ENCODE assay signal across 21 cellular contexts in genomic region chr18:51897884-51898283, GRCh38.
DNase-seq lines count a peak whose midpoint lies in the region; ATAC-seq, FAIRE-seq and TF ChIP-seq lines count a peak whose summit lies in the region.
"Had no signal": no experiment of that assay in that cellular context is flagged by ENCODE, and none has a peak within 500 bp of the region (broad histone marks: within the 10 kb centered on the region; RNA-seq: fewer than 3 reads in every experiment).

No MANE protein-coding gene starts in this region.

- H3K4me1 Mint-ChIP-seq in activated CD8-positive, alpha-beta memory T cell treated with anti-CD3 and anti-CD28 coated beads, Interleukin-2, amount 10 ng/mL, durations not matched to agents 7 days and 5 days: no peaks in the 10 kb centered on the region
- H3K4me1 Mint-ChIP-seq: CD8-positive, alpha-beta memory T cell; GM23338 had no signal

- TF ChIP-seq CTCF in bronchial epithelial cell (IDR thresholded peaks at IDR 0.05; ENCODE audit: insufficient read depth, low read length, severe bottlenecking): no peak
- TF ChIP-seq CTCF in mucosa of descending colon (IDR thresholded peaks at IDR 0.05): no peak

- H3K4me3 ChIP-seq in bronchial epithelial cell (ENCODE audit: low read depth, low read length) (no peak overlapping the region), mucosa of descending colon (no peak overlapping the region)
- H3K4me3 ChIP-seq: GM23338 had no signal

- no peak overlapping the region for H3K27ac Mint-ChIP-seq in activated CD8-positive, alpha-beta memory T cell treated with anti-CD3 and anti-CD28 coated beads, Interleukin-2, amount 10 ng/mL, durations not matched to agents 7 days and 5 days
- H3K27ac Mint-ChIP-seq: CD8-positive, alpha-beta memory T cell; GM23338 had no signal

- H3K36me3 ChIP-seq in bronchial epithelial cell (ENCODE audit: control insufficient read depth, insufficient read depth, low read length) (no peaks in the 10 kb centered on the region), mucosa of descending colon (ENCODE audit: low read depth) (no peaks in the 10 kb centered on the region)

- CTCF ChIA-PET in activated CD8-positive, alpha-beta memory T cell treated with anti-CD3 and anti-CD28 coated beads, Interleukin-2, amount 10 ng/mL, durations not matched to agents 7 days and 5 days (lab: Charles Lee): no interaction called here

- H3K4me3 Mint-ChIP-seq in activated CD8-positive, alpha-beta memory T cell treated with anti-CD3 and anti-CD28 coated beads, Interleukin-2, amount 10 ng/mL, durations not matched to agents 7 days and 5 days: no peak overlapping the region
- H3K4me3 Mint-ChIP-seq: CD8-positive, alpha-beta memory T cell; GM23338 had no signal

- no peaks in the 10 kb centered on the region for H3K36me3 Mint-ChIP-seq in activated CD8-positive, alpha-beta memory T cell treated with anti-CD3 and anti-CD28 coated beads, Interleukin-2, amount 10 ng/mL, durations not matched to agents 7 days and 5 days
- H3K36me3 Mint-ChIP-seq: CD8-positive, alpha-beta memory T cell had no signal

- H3K4me1 ChIP-seq in mucosa of descending colon (ENCODE audit: low read depth): no peaks in the 10 kb centered on the region

- H3K27me3 Mint-ChIP-seq in activated CD8-positive, alpha-beta memory T cell treated with anti-CD3 and anti-CD28 coated beads, Interleukin-2, amount 10 ng/mL, durations not matched to agents 7 days and 5 days: no peaks in the 10 kb centered on the region
- H3K27me3 Mint-ChIP-seq: CD8-positive, alpha-beta memory T cell had no signal

- DNase-seq in A172 (ENCODE audit: low spot score) (peak; percentile 25), NCI-H69 (lab: John Stamatoyannopoulos, UW) (peak; percentile 21), bronchial epithelial cell (ENCODE audit: low read depth) (peak; percentile 58), mucosa of descending colon (peak in 1 of 3 donors; percentile 23), KG1 (lab: John Stamatoyannopoulos, UW) (no peak)
- DNase-seq in activated CD8-positive, alpha-beta memory T cell treated with anti-CD3 and anti-CD28 coated beads, Interleukin-2, amount 10 ng/mL, durations not matched to agents 7 days and 5 days: no peak
- DNase-seq: Calu3; CD8-positive, alpha-beta memory T cell; DMS153; HCEC 1CT; NCI-H187; NCI-H2107; NCI-H748 treated with DMSO at 0.1 percent for 48 hours had no signal

- ATAC-seq in mucosa of descending colon (peak; percentile 96), GM21360 (IDR thresholded peaks at IDR 0.05; ENCODE audit: unreplicated experiment) (no peak), HG03469 (IDR thresholded peaks at IDR 0.05; ENCODE audit: unreplicated experiment) (no peak)
- ATAC-seq in activated CD8-positive, alpha-beta memory T cell treated with anti-CD3 and anti-CD28 coated beads, Interleukin-2, amount 10 ng/mL, durations not matched to agents 7 days and 5 days: no peak
- ATAC-seq: GM23338, Panc1, Right ventricle myocardium inferior had no signal

- H3K27me3 ChIP-seq in bronchial epithelial cell (ENCODE audit: control insufficient read depth, insufficient read depth, low read length): peaks cover 2% of the 10 kb centered on the region

- intact Hi-C loops in mucosa of descending colon (cut with DNase I, micrococcal nuclease): no loop called here

- H3K9me3 ChIP-seq in mucosa of descending colon: no peaks in the 10 kb centered on the region

- no peak for FAIRE-seq in bronchial epithelial cell (lab: Jason Lieb, UNC)
- FAIRE-seq: A204.1, GM12892, HTR-8/SVneo had no signal

- H3K9me3 Mint-ChIP-seq in activated CD8-positive, alpha-beta memory T cell treated with anti-CD3 and anti-CD28 coated beads, Interleukin-2, amount 10 ng/mL, durations not matched to agents 7 days and 5 days (ENCODE audit: low read depth): no peaks in the 10 kb centered on the region
- H3K9me3 Mint-ChIP-seq: GM23338 had no signal

Comparison
In these comparisons a context has a peak if more than half of its experiments do, and no peak if none do; other contexts are left out.
1. DNase-seq: peak in A172 (single experiment), NCI-H69 (single experiment) and bronchial epithelial cell (single experiment); none in activated CD8-positive, alpha-beta memory T cell treated with anti-CD3 and anti-CD28 coated beads, Interleukin-2, amount 10 ng/mL, durations not matched to agents 7 days and 5 days (single experiment) and KG1 (single experiment).